ENCODE assay signal across 1 cellular context in genomic region chr12:16606201-16606849, GRCh38.
TF ChIP-seq lines count a peak whose summit lies in the region.

No MANE protein-coding gene starts in this region.

TF ChIP-seq in GM23338, 12 proteins besides CTCF, POLR2A, EP300 and RAD21 (continued from another document):
- TF ChIP-seq ZNF331 (CRISPR knock-in tag; IDR thresholded peaks at IDR 0.05; ENCODE audit: low read depth) (no peak), JUNB (IDR thresholded peaks at IDR 0.05; ENCODE audit: unreplicated experiment) (no peak), EZH2phosphoT487 (IDR thresholded peaks at IDR 0.05; ENCODE audit: unreplicated experiment) (no peak), EZH2 (IDR thresholded peaks at IDR 0.05; ENCODE audit: low read depth, unreplicated experiment) (no peak), ZNF114 (CRISPR knock-in tag; IDR thresholded peaks at IDR 0.05) (no peak), REST (IDR thresholded peaks at IDR 0.05; ENCODE audit: unreplicated experiment) (no peak), NANOG (IDR thresholded peaks at IDR 0.05; ENCODE audit: borderline replicate concordance) (no peak), POLR2AphosphoS5 (IDR thresholded peaks at IDR 0.05; ENCODE audit: low read depth) (no peak)
TF ChIP-seq in GM23338: peak in this region for 0.
